31 cellular contexts compared by ENCODE assay signal in genomic region chr7:31423994-31424393, GRCh38.
"Had no signal": no experiment of that assay in that cellular context is flagged by ENCODE, and none has a peak within 500 bp of the region (broad histone marks: within the 10 kb centered on the region; RNA-seq: fewer than 3 reads in every experiment).

No MANE protein-coding gene starts in this region.

- H3K27ac Mint-ChIP-seq: immature natural killer cell; mesothelial cell of epicardium; naive B cell; natural killer cell; nephron progenitor cell; neural progenitor cell; progenitor cell of endocrine pancreas; stimulated activated memory B cell treated with anti-CD40 and anti-IgM and Interleukin-4, amounts not matched to agents 10 μg/mL and 1 μg/mL and 100 μg/mL, for 72 hours; stimulated activated naive CD8-positive, alpha-beta T cell treated with anti-CD3 and anti-CD28 coated beads, Interleukin-15, amount 100 ng/mL, for 72 hours; type B pancreatic cell had no signal

- DNase-seq: heart left ventricle; hypothalamus; immature natural killer cell; left cardiac atrium; left ventricle myocardium superior; lower lobe of right lung; mammary epithelial cell; mesendoderm; naive B cell; natural killer cell; nephron progenitor cell; occipital lobe; right lobe of liver; spleen; stimulated activated CD4-positive, alpha-beta T cell treated with anti-CD3 and anti-CD28 coated beads, Interleukin-2, amount 100 ng/mL, for 48 hours; stimulated activated CD4-positive, alpha-beta T cell treated with anti-CD3 and anti-CD28 coated beads, Interleukin-4, amount 100 ng/mL, for 4 hours; stimulated activated CD8-positive, alpha-beta memory T cell treated with anti-CD3 and anti-CD28 coated beads, Interleukin-4, amount 100 ng/mL, for 48 hours; stimulated activated naive CD4-positive, alpha-beta T cell treated with Interleukin-2 at 50 U/mL for 16 hours; stimulated activated naive CD8-positive, alpha-beta T cell treated with anti-CD3 and anti-CD28 coated beads, Interleukin-15, amount 100 ng/mL, for 72 hours; substantia nigra; uterus had no signal

- H3K27me3 Mint-ChIP-seq: stimulated activated naive CD8-positive, alpha-beta T cell treated with anti-CD3 and anti-CD28 coated beads, Interleukin-15, amount 100 ng/mL, for 72 hours had no signal

- H3K4me3 ChIP-seq: heart left ventricle, lower lobe of right lung, neural progenitor cell, right atrium auricular region, right lobe of liver, spleen, tibial nerve, uterus had no signal

- H3K27ac ChIP-seq: heart left ventricle, lower lobe of right lung, neural progenitor cell, neutrophil, right atrium auricular region, right lobe of liver, spleen, tibial nerve, uterus had no signal

- H3K9me3 ChIP-seq: heart left ventricle, lower lobe of right lung, neutrophil, right atrium auricular region, right lobe of liver, spleen, tibial nerve, uterus had no signal

- FAIRE-seq: islet of Langerhans had no signal

- ATAC-seq: heart left ventricle; left cardiac atrium; left lobe of liver; left ventricle myocardium superior; lower lobe of right lung; natural killer cell; right lobe of liver; stimulated activated memory B cell treated with anti-CD40 and anti-IgM and Interleukin-4, amounts not matched to agents 10 μg/mL and 1 μg/mL and 100 μg/mL, for 72 hours; stimulated activated naive CD8-positive, alpha-beta T cell treated with anti-CD3 and anti-CD28 coated beads, Interleukin-15, amount 100 ng/mL, for 72 hours had no signal

- H3K36me3 ChIP-seq: heart left ventricle, lower lobe of right lung, neural progenitor cell, neutrophil, right atrium auricular region, right lobe of liver, spleen, tibial nerve, uterus had no signal

- H3K9me3 Mint-ChIP-seq: mesothelial cell of epicardium; natural killer cell; nephron progenitor cell; neural progenitor cell; stimulated activated memory B cell treated with anti-CD40 and anti-IgM and Interleukin-4, amounts not matched to agents 10 μg/mL and 1 μg/mL and 100 μg/mL, for 72 hours; stimulated activated naive CD8-positive, alpha-beta T cell treated with anti-CD3 and anti-CD28 coated beads, Interleukin-15, amount 100 ng/mL, for 72 hours; type B pancreatic cell had no signal

- H3K4me1 ChIP-seq: heart left ventricle, lower lobe of right lung, right atrium auricular region, right lobe of liver, spleen, tibial nerve, uterus had no signal

- H3K4me1 Mint-ChIP-seq: immature natural killer cell; naive B cell; natural killer cell; stimulated activated memory B cell treated with anti-CD40 and anti-IgM and Interleukin-4, amounts not matched to agents 10 μg/mL and 1 μg/mL and 100 μg/mL, for 72 hours; stimulated activated naive CD8-positive, alpha-beta T cell treated with anti-CD3 and anti-CD28 coated beads, Interleukin-15, amount 100 ng/mL, for 72 hours had no signal

- H3K36me3 Mint-ChIP-seq: immature natural killer cell; mesothelial cell of epicardium; naive B cell; natural killer cell; neural progenitor cell; stimulated activated memory B cell treated with anti-CD40 and anti-IgM and Interleukin-4, amounts not matched to agents 10 μg/mL and 1 μg/mL and 100 μg/mL, for 72 hours; type B pancreatic cell had no signal

- H3K4me3 Mint-ChIP-seq: immature natural killer cell; mesothelial cell of epicardium; naive B cell; natural killer cell; nephron progenitor cell; neural progenitor cell; stimulated activated memory B cell treated with anti-CD40 and anti-IgM and Interleukin-4, amounts not matched to agents 10 μg/mL and 1 μg/mL and 100 μg/mL, for 72 hours; stimulated activated naive CD8-positive, alpha-beta T cell treated with anti-CD3 and anti-CD28 coated beads, Interleukin-15, amount 100 ng/mL, for 72 hours; type B pancreatic cell had no signal

- H3K9ac ChIP-seq: neural progenitor cell had no signal
